In the genomic region with DNA sequence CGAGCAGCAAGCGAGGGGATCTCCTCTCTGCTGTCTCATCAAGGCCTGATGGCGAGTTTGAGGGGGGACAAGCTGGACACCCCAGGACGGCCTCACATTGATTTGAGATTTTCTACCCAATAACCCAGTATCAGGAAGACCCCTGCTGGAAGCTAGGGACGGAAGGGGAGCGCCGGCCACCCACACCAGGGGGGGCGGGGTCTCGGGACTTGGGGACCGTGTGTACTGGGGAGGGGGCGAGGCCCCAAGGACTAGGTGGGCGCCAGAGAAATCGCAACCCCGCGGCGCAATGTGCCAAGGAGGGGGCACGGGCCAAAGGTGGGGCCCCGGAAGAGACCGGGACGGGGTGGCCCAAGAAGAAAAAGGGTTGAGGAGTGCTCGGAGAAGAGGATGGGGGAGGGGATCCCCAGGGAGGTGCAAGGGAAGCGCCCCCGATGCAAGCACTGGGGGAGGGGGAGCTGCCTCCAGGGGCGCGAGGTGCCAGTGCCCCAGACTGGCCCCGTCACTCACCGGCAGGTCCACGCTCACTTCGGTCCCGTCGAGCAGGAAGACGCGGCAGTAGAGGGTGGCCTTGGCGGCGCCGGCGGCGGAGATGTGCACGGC, we compare ENCODE assay signal across 8 cellular contexts.
A peak's percentile ranks its signal among the peaks of the same experiment; 100 is the strongest.
DNase-seq lines count a peak whose midpoint lies in the region; ATAC-seq lines count a peak whose summit lies in the region.

No MANE protein-coding gene starts in this region.

- H3K4me3 ChIP-seq in iPS-11a (ENCODE audit: low read depth, low read length): peak overlapping the region; percentile 50

- peak; percentile 11 for ATAC-seq in GM18519 (IDR thresholded peaks at IDR 0.05; ENCODE audit: low FRiP score, unreplicated experiment)
- ATAC-seq in HG02884 (IDR thresholded peaks at IDR 0.05; ENCODE audit: unreplicated experiment): peak; percentile 9
- ATAC-seq in stimulated activated naive CD8-positive, alpha-beta T cell treated with anti-CD3 and anti-CD28 coated beads, Interleukin-15, Interleukin-2, amounts not matched to agents 100 U/mL and 50 U/mL, for 24 hours: no peak

- peak; percentile 53 for DNase-seq in activated CD8-positive, alpha-beta memory T cell treated with anti-CD3 and anti-CD28 coated beads, Interleukin-2, amount 50 U/mL, for 48 hours
- DNase-seq in stimulated activated naive CD8-positive, alpha-beta T cell treated with anti-CD3 and anti-CD28 coated beads, Interleukin-15, Interleukin-2, amounts not matched to agents 100 U/mL and 50 U/mL, for 24 hours: peak; percentile 8
- no peak for DNase-seq in NCI-H1436 (lab: John Stamatoyannopoulos, UW)
- no peak for DNase-seq in iPS-NIHi11 (ENCODE audit: low spot score)
- DNase-seq in activated effector memory CD4-positive, alpha-beta T cell treated with Interleukin-2 at 50 U/mL for 16 hours: no peak

Comparison
In these comparisons a context has a peak if more than half of its experiments do, and no peak if none do; other contexts are left out.
1. DNase-seq: peak in activated CD8-positive, alpha-beta memory T cell treated with anti-CD3 and anti-CD28 coated beads, Interleukin-2, amount 50 U/mL, for 48 hours (single experiment) and stimulated activated naive CD8-positive, alpha-beta T cell treated with anti-CD3 and anti-CD28 coated beads, Interleukin-15, Interleukin-2, amounts not matched to agents 100 U/mL and 50 U/mL, for 24 hours (single experiment); none in NCI-H1436 (single experiment), iPS-NIHi11 (single experiment) and activated effector memory CD4-positive, alpha-beta T cell treated with Interleukin-2 at 50 U/mL for 16 hours (single experiment).